In genomic region chrX:13721819-13722527, GRCh38 we compare ENCODE assay signal across 1 cellular context.
TF ChIP-seq lines count a peak whose summit lies in the region.

No MANE protein-coding gene starts in this region.

TF ChIP-seq in HepG2, 621 proteins besides CTCF, POLR2A, EP300 and RAD21:
- TF ChIP-seq ZNF766 (CRISPR knock-in tag; IDR thresholded peaks at IDR 0.05; ENCODE audit: borderline replicate concordance): no peak
- no peak for TF ChIP-seq RBFOX2 (IDR thresholded peaks at IDR 0.05; ENCODE audit: low read depth, low read length)
- TF ChIP-seq U2AF1 (optimal IDR thresholded peaks at IDR 0.05; ENCODE audit: low read depth, low read length): no peak
- TF ChIP-seq MATR3 (CRISPR knock-in tag; IDR thresholded peaks at IDR 0.05): no peak
